In genomic region chr6:161370882-161371281, GRCh38 we compare ENCODE assay signal across 8 cellular contexts.
DNase-seq lines count a peak whose midpoint lies in the region; ATAC-seq and TF ChIP-seq lines count a peak whose summit lies in the region.

No MANE protein-coding gene starts in this region.

- no peak overlapping the region for H3K9ac ChIP-seq in colonic mucosa (ENCODE audit: low read depth in 2 of 2, low read length in 2 of 2)

- H3K9me3 ChIP-seq in BE2C: no peaks in the 10 kb centered on the region
- no peaks in the 10 kb centered on the region for H3K9me3 ChIP-seq in colonic mucosa

- H3K27me3 ChIP-seq in BE2C (no peaks in the 10 kb centered on the region), colonic mucosa (no peaks in the 10 kb centered on the region)

- intact Hi-C loops in colonic mucosa (cut with DNase I): loop anchor here (5.0 kb wide), 1 partner anchor 219 kb away; no protein-coding TSS in a partner anchor

- no peak overlapping the region for H3K27ac ChIP-seq in colonic mucosa

- DNase-seq in BE2C: peak; percentile 66
- DNase-seq in NCI-H2227 (lab: John Stamatoyannopoulos, UW; ENCODE audit: unreplicated experiment): peak; percentile 30
- peak; percentile 75 for DNase-seq in activated CD4-positive, alpha-beta T cell treated with anti-CD3 and anti-CD28 coated beads for 48 hours
- DNase-seq in colonic mucosa: peak; percentile 62
- DNase-seq in lung microvascular endothelial cell (ENCODE audit: low read depth in 2 of 2): peak; percentile 78 to 88
- DNase-seq in stimulated activated CD8-positive, alpha-beta memory T cell treated with anti-CD3 and anti-CD28 coated beads, Interleukin-2, amount 100 ng/mL, for 1 hour (ENCODE audit: low read depth in 2 of 2): peak; percentile 37 to 39

- ATAC-seq in GM18868 (IDR thresholded peaks at IDR 0.05; ENCODE audit: unreplicated experiment) (peak; percentile 92), HG03103 (IDR thresholded peaks at IDR 0.05; ENCODE audit: low read depth, unreplicated experiment) (peak; percentile 79)

- H3K4me1 ChIP-seq in BE2C (no peaks in the 10 kb centered on the region; the same call in none of the 2 replicates), colonic mucosa (peaks cover 3% of the 10 kb centered on the region)

- H3K36me3 ChIP-seq in BE2C: no peaks in the 10 kb centered on the region
- no peaks in the 10 kb centered on the region for H3K36me3 ChIP-seq in colonic mucosa

- TF ChIP-seq CTCF in BE2C (IDR thresholded peaks at IDR 0.05; ENCODE audit: low read depth, low read length): peak; percentile 94
- peak; percentile 84 for TF ChIP-seq CTCF in colonic mucosa (IDR thresholded peaks at IDR 0.05)

- H3K4me3 ChIP-seq in BE2C (ENCODE audit: low read depth, low read length) (no peak overlapping the region), colonic mucosa (no peak overlapping the region)

Comparison
In these comparisons a context has a peak if more than half of its experiments do, and no peak if none do; other contexts are left out.
1. DNase-seq: peak in every context shown above with its lines; median percentile 83 in lung microvascular endothelial cell; 75 in activated CD4-positive, alpha-beta T cell treated with anti-CD3 and anti-CD28 coated beads for 48 hours; 66 in BE2C; 62 in colonic mucosa; 38 in stimulated activated CD8-positive, alpha-beta memory T cell treated with anti-CD3 and anti-CD28 coated beads, Interleukin-2, amount 100 ng/mL, for 1 hour; 30 in NCI-H2227.